Comparison of ENCODE assay signal across 8 cellular contexts in the genomic region with DNA sequence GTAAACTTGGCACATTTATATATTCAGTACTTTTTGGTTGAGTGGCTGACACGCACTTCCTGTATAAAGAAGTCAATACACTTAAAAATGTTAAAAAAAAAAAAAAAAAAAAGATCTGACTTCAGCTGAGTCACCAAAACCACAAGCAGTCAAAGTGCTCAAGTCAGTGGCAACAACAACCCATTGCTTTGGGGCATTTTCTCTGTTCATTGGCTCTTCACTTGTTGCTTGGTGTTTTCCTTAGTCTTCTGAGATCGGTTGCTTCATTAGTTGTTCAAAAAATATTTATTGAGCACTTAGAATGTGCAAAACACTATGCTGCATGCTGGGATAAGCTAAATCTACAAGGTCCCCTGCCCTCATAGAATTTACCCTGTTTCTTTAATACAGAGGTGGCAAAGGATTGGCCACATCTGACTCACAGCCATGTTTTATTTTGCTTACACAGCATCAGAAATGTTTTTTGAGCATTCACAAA.
A peak's percentile ranks its signal among the peaks of the same experiment; 100 is the strongest.
DNase-seq lines count a peak whose midpoint lies in the region; ATAC-seq and TF ChIP-seq lines count a peak whose summit lies in the region.

No MANE protein-coding gene starts in this region.

- no peaks in the 10 kb centered on the region for H3K27me3 ChIP-seq in ascending aorta
- no peaks in the 10 kb centered on the region for H3K27me3 ChIP-seq in upper lobe of left lung

- TF ChIP-seq CTCF in ascending aorta (IDR thresholded peaks at IDR 0.05) (no peak), upper lobe of left lung (IDR thresholded peaks at IDR 0.05) (no peak)

- ATAC-seq in GM19025 (IDR thresholded peaks at IDR 0.05; ENCODE audit: low read depth, unreplicated experiment) = peak; percentile 80
- ATAC-seq in HG03139 (IDR thresholded peaks at IDR 0.05; ENCODE audit: unreplicated experiment) = peak; percentile 64
- peak; percentile 46 to 87 for ATAC-seq in upper lobe of left lung (ENCODE audit: low FRiP score in 2 of 2)

- TF ChIP-seq POLR2A in upper lobe of left lung (IDR thresholded peaks at IDR 0.05) = no peak

- DNase-seq in AG20443 (ENCODE audit: low spot score) (peak; percentile 75), SIG-M5 (lab: John Stamatoyannopoulos, UW) (peak; percentile 73), ascending aorta (ENCODE audit: low spot score in 2 of 2) (no peak), lung microvascular endothelial cell (ENCODE audit: low read depth in 2 of 2) (peak; percentile 3 to 91), upper lobe of left lung (peak in 1 of 2 donors; percentile 50), cortex of kidney (lab: John Stamatoyannopoulos, UW) (no peak)

- no peak for TF ChIP-seq EP300 in upper lobe of left lung (IDR thresholded peaks at IDR 0.05)

- H3K27ac ChIP-seq in ascending aorta = peak overlapping the region; percentile 45 to 51
- H3K27ac ChIP-seq in upper lobe of left lung = peak overlapping the region; percentile 42 to 73 (median 70)

- H3K4me3 ChIP-seq in ascending aorta (peak overlapping the region in 1 of 2 donors; percentile 13), upper lobe of left lung (no peak overlapping the region)

- H3K36me3 ChIP-seq in ascending aorta (no peaks in the 10 kb centered on the region), upper lobe of left lung (no peaks in the 10 kb centered on the region)

- H3K9me3 ChIP-seq in ascending aorta (no peaks in the 10 kb centered on the region), upper lobe of left lung (no peaks in the 10 kb centered on the region)

- intact Hi-C loops in ascending aorta (cut with DNase I) = no loop called here

- WGBS in upper lobe of left lung, 2 donors = 30 to 36% methylated on average over 2 of the region's 2 CpGs

- peaks cover 0 to 13% of the 10 kb centered on the region in 2 donors for H3K4me1 ChIP-seq in ascending aorta
- peaks cover 14 to 50% (median 20%) of the 10 kb centered on the region in 4 donors for H3K4me1 ChIP-seq in upper lobe of left lung

Comparison
In these comparisons a context has a peak if more than half of its experiments do, and no peak if none do; other contexts are left out.
1. DNase-seq: peak in AG20443 (single experiment), SIG-M5 (single experiment) and lung microvascular endothelial cell (2 of 2); none in ascending aorta (0 of 2) and cortex of kidney (single experiment).
2. Peak in every context shown above with its lines, with median percentiles within 50 percentile points of each other: ATAC-seq.